ENCODE assay signal across 23 cellular contexts in genomic region chr6:16539086-16539931, GRCh38.
DNase-seq lines count a peak whose midpoint lies in the region; ATAC-seq and TF ChIP-seq lines count a peak whose summit lies in the region.
"Had no signal": no experiment of that assay in that cellular context is flagged by ENCODE, and none has a peak within 500 bp of the region (broad histone marks: within the 10 kb centered on the region; RNA-seq: fewer than 3 reads in every experiment).

No MANE protein-coding gene starts in this region.

- no peaks in the 10 kb centered on the region for H3K27me3 Mint-ChIP-seq in activated T-cell treated with anti-CD3 and anti-CD28 coated beads, Interleukin-2, amount 50 U/mL, for 24 hours
- no peaks in the 10 kb centered on the region for H3K27me3 Mint-ChIP-seq in activated naive CD8-positive, alpha-beta T cell treated with anti-CD3 and anti-CD28 coated beads for 36 hours
- H3K27me3 Mint-ChIP-seq: activated naive CD8-positive, alpha-beta T cell treated with anti-CD3 and anti-CD28 coated beads, Interleukin-2, amount 10 ng/mL, durations not matched to agents 7 days and 5 days had no signal

- CTCF ChIA-PET in PC-3 (lab: Charles Lee), result no interaction called here

- H3K9me3 ChIP-seq in PC-3 (ENCODE audit: low read length) (no peaks in the 10 kb centered on the region), psoas muscle (no peaks in the 10 kb centered on the region)
- H3K9me3 ChIP-seq: HAP-1, heart left ventricle had no signal

- H3K4me1 ChIP-seq in PC-3 (ENCODE audit: insufficient read depth, low read length) (no peaks in the 10 kb centered on the region), psoas muscle (peaks cover 32% of the 10 kb centered on the region)
- H3K4me1 ChIP-seq: HAP-1 had no signal

- H2AFZ ChIP-seq in PC-3 (ENCODE audit: low read length), result no peak overlapping the region

- peaks cover 12% of the 10 kb centered on the region for H3K36me3 Mint-ChIP-seq in activated T-cell treated with anti-CD3 and anti-CD28 coated beads, Interleukin-2, amount 50 U/mL, for 24 hours (ENCODE audit: low read depth)
- peaks cover 12% of the 10 kb centered on the region for H3K36me3 Mint-ChIP-seq in activated naive CD8-positive, alpha-beta T cell treated with anti-CD3 and anti-CD28 coated beads for 36 hours
- H3K36me3 Mint-ChIP-seq in stimulated activated effector memory CD8-positive, alpha-beta T cell treated with anti-CD3 and anti-CD28 coated beads, Interleukin-12 subunit alpha, Interleukin-12 subunit beta, amount 100 ng/mL, for 72 hours, result peaks cover 13% of the 10 kb centered on the region
- H3K36me3 Mint-ChIP-seq: naive B cell had no signal

- peaks cover 42% of the 10 kb centered on the region for H3K4me1 Mint-ChIP-seq in activated T-cell treated with anti-CD3 and anti-CD28 coated beads, Interleukin-2, amount 50 U/mL, for 24 hours (ENCODE audit: low read depth)
- H3K4me1 Mint-ChIP-seq in activated naive CD8-positive, alpha-beta T cell treated with anti-CD3 and anti-CD28 coated beads for 36 hours, result peaks cover 18% of the 10 kb centered on the region
- H3K4me1 Mint-ChIP-seq in stimulated activated effector memory CD8-positive, alpha-beta T cell treated with anti-CD3 and anti-CD28 coated beads, Interleukin-12 subunit alpha, Interleukin-12 subunit beta, amount 100 ng/mL, for 72 hours, result peaks cover 35% of the 10 kb centered on the region
- H3K4me1 Mint-ChIP-seq: naive B cell had no signal

- no peaks in the 10 kb centered on the region for H3K36me3 ChIP-seq in PC-3 (ENCODE audit: low read depth, low read length)
- H3K36me3 ChIP-seq in psoas muscle (ENCODE audit: insufficient read depth in 1 of 2, low read depth in 1 of 2), result no peaks in the 10 kb centered on the region
- H3K36me3 ChIP-seq: HAP-1 had no signal

- peak; percentile 66 for ATAC-seq in stimulated activated effector memory CD8-positive, alpha-beta T cell treated with anti-CD3 and anti-CD28 coated beads, Interleukin-12 subunit alpha, Interleukin-12 subunit beta, amount 100 ng/mL, for 72 hours
- no peak for ATAC-seq in PC-3
- no peak for ATAC-seq in psoas muscle
- ATAC-seq: heart left ventricle, left cardiac atrium had no signal

- no peaks in the 10 kb centered on the region for H3K79me2 ChIP-seq in PC-3 (ENCODE audit: low read length)

- no peak for TF ChIP-seq CTCF in PC-3 (conservative IDR thresholded peaks at IDR 0.05; ENCODE audit: low read depth, low read length)
- no peak for TF ChIP-seq CTCF in psoas muscle (IDR thresholded peaks at IDR 0.05)

- no peak overlapping the region for H3K27ac ChIP-seq in PC-3 (ENCODE audit: low read length)
- no peak overlapping the region for H3K27ac ChIP-seq in psoas muscle
- H3K27ac ChIP-seq: heart left ventricle, SK-N-MC had no signal

- H3K4me2 ChIP-seq in PC-3 (ENCODE audit: low read length), result no peak overlapping the region

- no peak overlapping the region for H3K4me3 ChIP-seq in PC-3 (ENCODE audit: low read length)
- H3K4me3 ChIP-seq in psoas muscle, result no peak overlapping the region
- H3K4me3 ChIP-seq: HAP-1, heart left ventricle, SK-N-MC had no signal

- 59 to 69% (median 67%) methylated on average over 8 of the region's 8 CpGs for WGBS in psoas muscle, 3 donors

- no TSS peak for BruUV-seq in PC-3 (replicated peaks; lab: Mats Ljungman, UMichigan)

- no peaks in the 10 kb centered on the region for H3K9me2 ChIP-seq in PC-3 (replicated peaks; ENCODE audit: low read length)

- H3K4me3 Mint-ChIP-seq in activated T-cell treated with anti-CD3 and anti-CD28 coated beads, Interleukin-2, amount 50 U/mL, for 24 hours, result no peak overlapping the region
- H3K4me3 Mint-ChIP-seq in activated naive CD8-positive, alpha-beta T cell treated with anti-CD3 and anti-CD28 coated beads for 36 hours, result no peak overlapping the region
- H3K4me3 Mint-ChIP-seq in stimulated activated effector memory CD8-positive, alpha-beta T cell treated with anti-CD3 and anti-CD28 coated beads, Interleukin-12 subunit alpha, Interleukin-12 subunit beta, amount 100 ng/mL, for 72 hours, result no peak overlapping the region
- H3K4me3 Mint-ChIP-seq: activated naive CD8-positive, alpha-beta T cell treated with anti-CD3 and anti-CD28 coated beads, Interleukin-2, amount 10 ng/mL, durations not matched to agents 7 days and 5 days; T-helper 1 cell treated with Interleukin-12 subunit alpha and Interleukin-12 subunit beta and Interleukin-4 antibody, amounts not matched to agents 30 μg/mL and 1 μg/mL, for 36 hours had no signal

- intact Hi-C loops in PC-3 (cut with micrococcal nuclease), result no loop called here
- intact Hi-C loops in psoas muscle (cut with DNase I), result no loop called here

- no peak for DNase-seq in activated T-cell treated with anti-CD3 and anti-CD28 coated beads, Interleukin-2, amount 50 U/mL, for 24 hours
- no peak for DNase-seq in activated T-cell treated with anti-CD3 and anti-CD28 coated beads, Interleukin-2, amount 50 U/mL, for 48 hours
- DNase-seq in NCI-H146 (lab: John Stamatoyannopoulos, UW), result peak; percentile 62
- DNase-seq in activated naive CD8-positive, alpha-beta T cell treated with anti-CD3 and anti-CD28 coated beads for 36 hours, result no peak
- DNase-seq in stimulated activated effector memory CD8-positive, alpha-beta T cell treated with anti-CD3 and anti-CD28 coated beads, Interleukin-12 subunit alpha, Interleukin-12 subunit beta, amount 100 ng/mL, for 72 hours (ENCODE audit: low spot score in 2 of 2), result no peak
- DNase-seq in PC-3, result no peak
- no peak for DNase-seq in psoas muscle
- DNase-seq: activated CD4-positive, alpha-beta T cell treated with anti-CD3 and anti-CD28 coated beads, Interleukin-2, amount 50 U/mL, for 4 hours; activated naive CD8-positive, alpha-beta T cell treated with anti-CD3 and anti-CD28 coated beads, Interleukin-2, amount 10 ng/mL, durations not matched to agents 7 days and 5 days; C1 segment of cervical spinal cord; heart left ventricle; left cardiac atrium; mesenchymal stem cell; naive B cell; NCI-H187 treated with DMSO at 0.1 percent for 48 hours; NCI-H526 treated with DMSO at 0.1 percent for 48 hours; retina; RPMI8226; small intestine; stimulated activated CD4-positive, alpha-beta T cell treated with anti-CD3 and anti-CD28 coated beads, Interleukin-1b, Interleukin-23, amount 100 ng/mL, for 48 hours had no signal

- POLR2A ChIA-PET in PC-3 (lab: Charles Lee; ENCODE audit: unreplicated experiment), result no interaction called here

- no peak overlapping the region for H3K9ac ChIP-seq in PC-3 (ENCODE audit: low read length)

- peak overlapping the region; percentile 9 for H3K27ac Mint-ChIP-seq in activated T-cell treated with anti-CD3 and anti-CD28 coated beads, Interleukin-2, amount 50 U/mL, for 24 hours
- H3K27ac Mint-ChIP-seq in activated naive CD8-positive, alpha-beta T cell treated with anti-CD3 and anti-CD28 coated beads for 36 hours, result peak overlapping the region; percentile 5
- H3K27ac Mint-ChIP-seq in stimulated activated effector memory CD8-positive, alpha-beta T cell treated with anti-CD3 and anti-CD28 coated beads, Interleukin-12 subunit alpha, Interleukin-12 subunit beta, amount 100 ng/mL, for 72 hours, result peak overlapping the region; percentile 44
- H3K27ac Mint-ChIP-seq: activated naive CD8-positive, alpha-beta T cell treated with anti-CD3 and anti-CD28 coated beads, Interleukin-2, amount 10 ng/mL, durations not matched to agents 7 days and 5 days; naive B cell; T-helper 1 cell treated with Interleukin-12 subunit alpha and Interleukin-12 subunit beta and Interleukin-4 antibody, amounts not matched to agents 30 μg/mL and 1 μg/mL, for 36 hours had no signal

- no peaks in the 10 kb centered on the region for H3K27me3 ChIP-seq in PC-3 (ENCODE audit: low read length)
- H3K27me3 ChIP-seq in psoas muscle (ENCODE audit: insufficient read depth in 3 of 3, low read length in 2 of 3), result no peaks in the 10 kb centered on the region
- H3K27me3 ChIP-seq: heart left ventricle had no signal

- no peaks in the 10 kb centered on the region for H3F3A ChIP-seq in PC-3 (ENCODE audit: low read length, unreplicated experiment)

- H4K20me1 ChIP-seq in PC-3 (ENCODE audit: low read length), result no peaks in the 10 kb centered on the region

- H3K9me3 Mint-ChIP-seq in activated T-cell treated with anti-CD3 and anti-CD28 coated beads, Interleukin-2, amount 50 U/mL, for 24 hours, result no peaks in the 10 kb centered on the region
- H3K9me3 Mint-ChIP-seq in activated naive CD8-positive, alpha-beta T cell treated with anti-CD3 and anti-CD28 coated beads for 36 hours, result no peaks in the 10 kb centered on the region
- no peaks in the 10 kb centered on the region for H3K9me3 Mint-ChIP-seq in stimulated activated effector memory CD8-positive, alpha-beta T cell treated with anti-CD3 and anti-CD28 coated beads, Interleukin-12 subunit alpha, Interleukin-12 subunit beta, amount 100 ng/mL, for 72 hours
- H3K9me3 Mint-ChIP-seq: activated naive CD8-positive, alpha-beta T cell treated with anti-CD3 and anti-CD28 coated beads, Interleukin-2, amount 10 ng/mL, durations not matched to agents 7 days and 5 days; T-helper 1 cell treated with Interleukin-12 subunit alpha and Interleukin-12 subunit beta and Interleukin-4 antibody, amounts not matched to agents 30 μg/mL and 1 μg/mL, for 36 hours had no signal
